In genomic region chr11:96340555-96340885, GRCh38 we compare ENCODE assay signal across 8 cellular contexts. TPM values are rescaled to one million over a fixed set of nuclear protein-coding genes. Genes with fewer than 3 reads are reported as not detected.
A peak's percentile ranks its signal among the peaks of the same experiment; 100 is the strongest.
DNase-seq lines count a peak whose midpoint lies in the region; ATAC-seq and TF ChIP-seq lines count a peak whose summit lies in the region.

No MANE protein-coding gene starts in this region.

- ATAC-seq in left colon (no peak), HG03280 (IDR thresholded peaks at IDR 0.05; ENCODE audit: unreplicated experiment) (no peak)

- WGBS in esophagus squamous epithelium, 2 donors = 63 to 75% methylated on average over 4 of the region's 4 CpGs

- H2AFZ ChIP-seq in parathyroid adenoma = no peak overlapping the region

- intact Hi-C loops in esophagus squamous epithelium (cut with DNase I) (no loop called here), left colon (cut with DNase I, micrococcal nuclease) (loop anchor here in 1 of 2 donors (2.0 kb wide), 1 partner anchor 284 kb away; no protein-coding TSS in a partner anchor)

- POLR2A ChIA-PET in BJ (lab: Charles Lee) = interaction anchor here (0.6 to 1.0 kb wide), 2 partner anchors 143 to 285 kb away, joined by 3 to 4 read pairs; no protein-coding TSS in a partner anchor

- H3K27me3 ChIP-seq in BJ (ENCODE audit: control insufficient read depth, insufficient read depth, low read length) (no peaks in the 10 kb centered on the region), WERI-Rb-1 (ENCODE audit: insufficient read depth, low read depth, severe bottlenecking) (no peaks in the 10 kb centered on the region), esophagus squamous epithelium (no peaks in the 10 kb centered on the region), parathyroid adenoma (ENCODE audit: control insufficient read depth, insufficient read depth, low read length) (no peaks in the 10 kb centered on the region)

- H3K36me3 ChIP-seq in BJ (ENCODE audit: control insufficient read depth, insufficient read depth, low read length) = no peaks in the 10 kb centered on the region
- peaks cover 15% of the 10 kb centered on the region for H3K36me3 ChIP-seq in WERI-Rb-1
- peaks cover 0 to 3% (median 0%) of the 10 kb centered on the region in 3 donors for H3K36me3 ChIP-seq in esophagus squamous epithelium
- no peaks in the 10 kb centered on the region for H3K36me3 ChIP-seq in parathyroid adenoma (ENCODE audit: control insufficient read depth, insufficient read depth, low read length)

- peaks cover 9% of the 10 kb centered on the region for H3K79me2 ChIP-seq in parathyroid adenoma

- H3K27ac ChIP-seq in WERI-Rb-1 (peak overlapping the region; percentile 94; the same call in 1 of the 2 replicates), esophagus squamous epithelium (peak overlapping the region; percentile 72 to 93 (median 85)), parathyroid adenoma (peak overlapping the region; percentile 89)

- H3K4me3 ChIP-seq in BJ (ENCODE audit: low read depth, low read length) (peak overlapping the region; percentile 74), WERI-Rb-1 (ENCODE audit: low read depth, low read length) (peak overlapping the region; percentile 99), esophagus squamous epithelium (peak overlapping the region in 3 of 4 donors; percentile 74 to 91 (median 85)), parathyroid adenoma (ENCODE audit: low read depth, low read length) (peak overlapping the region; percentile 22)

- no peak for TF ChIP-seq CTCF in BJ (IDR thresholded peaks at IDR 0.05; ENCODE audit: insufficient read depth, low read depth, low read length)
- TF ChIP-seq CTCF in WERI-Rb-1 (IDR thresholded peaks at IDR 0.05; ENCODE audit: low read depth, low read length) = no peak
- no peak for TF ChIP-seq CTCF in esophagus squamous epithelium (IDR thresholded peaks at IDR 0.05)
- no peak for TF ChIP-seq CTCF in parathyroid adenoma (IDR thresholded peaks at IDR 0.05)

- CTCF ChIA-PET in BJ (lab: Yijun Ruan, JAX) = interaction anchor here (0.6 to 4.5 kb wide), 18 partner anchors 18 to 505 kb away, joined by 3 to 46 read pairs (median 4); no protein-coding TSS in a partner anchor

- no peak for TF ChIP-seq POLR2A in esophagus squamous epithelium (IDR thresholded peaks at IDR 0.05)

- H3K4me2 ChIP-seq in parathyroid adenoma (ENCODE audit: low read length) = no peak overlapping the region

- H3K4me1 ChIP-seq in esophagus squamous epithelium (peaks cover 37 to 72% (median 40%) of the 10 kb centered on the region in 3 donors), parathyroid adenoma (peaks cover 18% of the 10 kb centered on the region)

- H3K9ac ChIP-seq in parathyroid adenoma = no peak overlapping the region

- H3K9me3 ChIP-seq in WERI-Rb-1 (ENCODE audit: severe bottlenecking) (no peaks in the 10 kb centered on the region), esophagus squamous epithelium (no peaks in the 10 kb centered on the region), parathyroid adenoma (ENCODE audit: control insufficient read depth, low read length) (no peaks in the 10 kb centered on the region)

- no peak for DNase-seq in BJ (ENCODE audit: low read depth)
- DNase-seq in WERI-Rb-1 = no peak
- DNase-seq in esophagus squamous epithelium (lab: John Stamatoyannopoulos, UW) = no peak
- no peak for DNase-seq in left colon
- DNase-seq in NCI-H2029 treated with DMSO at 0.1 percent for 48 hours (lab: John Stamatoyannopoulos, UW) = no peak
- no peak for DNase-seq in NCI-H187 (lab: John Stamatoyannopoulos, UW)

RNA-seq across cellular contexts. Expression of gene MAML2, which starts 2.5 kb away (rescaled TPM):
- polyA plus RNA-seq in BJ (2011; rRNA removed) = 20.5 and 22.0 TPM in 2 replicates
- 32.1 and 44.8 TPM in 2 replicates for polyA minus RNA-seq in BJ (2011; rRNA and poly(A)+ RNA removed)
- total RNA-seq in esophagus squamous epithelium (10 to 100 TPM in 1 of 4 donors, 1 to 10 TPM in 3; 4.7 to 21.7 (median 7.3) TPM), left colon (10 to 100 TPM; 14.8 to 16.3 TPM)

RNA-seq across cellular contexts. Expression of gene CCDC82, which starts 49.2 kb away (rescaled TPM):
- 4.6 and 10.6 TPM in 2 replicates for polyA plus RNA-seq in BJ (2011; rRNA removed)
- polyA minus RNA-seq in BJ (2011; rRNA and poly(A)+ RNA removed) = 3.3 and 4.5 TPM in 2 replicates
- 10 to 100 TPM in 2 of 4 donors, 1 to 10 TPM in 2; 8.8 to 18.7 (median 10.0) TPM for total RNA-seq in esophagus squamous epithelium
- total RNA-seq in left colon = 10 to 100 TPM; 13.6 to 23.6 TPM

RNA-seq across cellular contexts. Expression of gene JRKL, which starts 49.3 kb away (rescaled TPM):
- 2.9 and 6.8 TPM in 2 replicates for polyA plus RNA-seq in BJ (2011; rRNA removed)
- 1.6 and 2.7 TPM in 2 replicates for polyA minus RNA-seq in BJ (2011; rRNA and poly(A)+ RNA removed)
- total RNA-seq in esophagus squamous epithelium = 1 to 10 TPM; 4.3 to 6.1 (median 4.6) TPM
- 1 to 10 TPM; 8.8 to 9.0 TPM for total RNA-seq in left colon

Comparison
In these comparisons a context has a peak if more than half of its experiments do, and no peak if none do; other contexts are left out.
1. H3K4me3 ChIP-seq: peak in every context shown above with its lines; median percentile 99 in WERI-Rb-1; 85 in esophagus squamous epithelium; 74 in BJ; 22 in parathyroid adenoma.